Comparison of ENCODE assay signal across 9 cellular contexts in genomic region chr10:104340099-104340594, GRCh38. TPM values are rescaled to one million over a fixed set of nuclear protein-coding genes. Genes with fewer than 3 reads are reported as not detected.
A peak's percentile ranks its signal among the peaks of the same experiment; 100 is the strongest.
DNase-seq lines count a peak whose midpoint lies in the region; ATAC-seq and TF ChIP-seq lines count a peak whose summit lies in the region.
"Had no signal": no experiment of that assay in that cellular context is flagged by ENCODE, and none has a peak within 500 bp of the region (broad histone marks: within the 10 kb centered on the region; RNA-seq: fewer than 3 reads in every experiment).

No MANE protein-coding gene starts in this region.

- H3K27me3 Mint-ChIP-seq in IgD-negative memory B cell = peaks cover 1% of the 10 kb centered on the region
- peaks cover 4% of the 10 kb centered on the region for H3K27me3 Mint-ChIP-seq in activated T-helper 17 cell treated with anti-CD3 and anti-CD28 coated beads, Interleukin-2, amount 50 U/mL, for 72 hours

- H3K9ac ChIP-seq in smooth muscle cell (ENCODE audit: low read depth) = no peak overlapping the region

- H3K79me2 ChIP-seq in smooth muscle cell (ENCODE audit: low read depth) = peaks cover 30% of the 10 kb centered on the region

- no peaks in the 10 kb centered on the region for H3K36me3 ChIP-seq in smooth muscle cell (ENCODE audit: low read depth)

- peaks cover 27% of the 10 kb centered on the region for H3K4me1 ChIP-seq in smooth muscle cell (ENCODE audit: low read depth)

- no peaks in the 10 kb centered on the region for H3K27me3 ChIP-seq in smooth muscle cell (ENCODE audit: low read depth)

- H3K27ac Mint-ChIP-seq in IgD-negative memory B cell = peak overlapping the region in 1 of 3 donors; percentile 0
- H3K27ac Mint-ChIP-seq in activated T-helper 17 cell treated with anti-CD3 and anti-CD28 coated beads, Interleukin-2, amount 50 U/mL, for 72 hours = peak overlapping the region; percentile 26

- DNase-seq in islet precursor cell = peak; percentile 47
- DNase-seq in smooth muscle cell (lab: John Stamatoyannopoulos, UW; ENCODE audit: unreplicated experiment) = no peak
- no peak for DNase-seq in T1000 (lab: John Stamatoyannopoulos, UW)
- DNase-seq in NCI-H510A (lab: John Stamatoyannopoulos, UW) = no peak
- DNase-seq in activated naive CD4-positive, alpha-beta T cell treated with anti-CD3 and anti-CD28 coated beads, Interleukin-2, amount 50 U/mL, for 16 hours = no peak
- DNase-seq: activated CD4-positive, alpha-beta T cell treated with anti-CD3 and anti-CD28 coated beads, Interleukin-2, amount 50 U/mL, for 48 hours had no signal

- no peaks in the 10 kb centered on the region for H3K9me3 ChIP-seq in smooth muscle cell (replicated peaks; ENCODE audit: low read depth)

- peaks cover 5% of the 10 kb centered on the region for H3F3A ChIP-seq in smooth muscle cell (ENCODE audit: low read depth)

- no peak overlapping the region for H3K4me3 ChIP-seq in smooth muscle cell

- peaks cover 27% of the 10 kb centered on the region for H4K20me1 ChIP-seq in smooth muscle cell (ENCODE audit: low read depth)

- peak overlapping the region; percentile 5 to 99 (median 70) for H3K4me3 Mint-ChIP-seq in IgD-negative memory B cell
- H3K4me3 Mint-ChIP-seq in activated T-helper 17 cell treated with anti-CD3 and anti-CD28 coated beads, Interleukin-2, amount 50 U/mL, for 72 hours = peak overlapping the region; percentile 88

- WGBS in smooth muscle cell (ENCODE audit: low lambda C conversion rate) = 57% methylated on average over 5 of the region's 5 CpGs

- H3K4me1 Mint-ChIP-seq in IgD-negative memory B cell = peaks cover 19 to 22% (median 21%) of the 10 kb centered on the region in 3 donors
- H3K4me1 Mint-ChIP-seq in activated T-helper 17 cell treated with anti-CD3 and anti-CD28 coated beads, Interleukin-2, amount 50 U/mL, for 72 hours = peaks cover 9% of the 10 kb centered on the region

- H3K36me3 Mint-ChIP-seq in IgD-negative memory B cell = no peaks in the 10 kb centered on the region
- peaks cover 11% of the 10 kb centered on the region for H3K36me3 Mint-ChIP-seq in activated T-helper 17 cell treated with anti-CD3 and anti-CD28 coated beads, Interleukin-2, amount 50 U/mL, for 72 hours (ENCODE audit: low read depth)

- H3K9me3 Mint-ChIP-seq in IgD-negative memory B cell = no peaks in the 10 kb centered on the region
- no peaks in the 10 kb centered on the region for H3K9me3 Mint-ChIP-seq in activated T-helper 17 cell treated with anti-CD3 and anti-CD28 coated beads, Interleukin-2, amount 50 U/mL, for 72 hours

- H2AFZ ChIP-seq in smooth muscle cell (ENCODE audit: low read depth) = no peak overlapping the region

- peak overlapping the region; percentile 100 for H3K27ac ChIP-seq in smooth muscle cell (ENCODE audit: low read depth)

- ATAC-seq in activated T-helper 17 cell treated with anti-CD3 and anti-CD28 coated beads, Interleukin-2, amount 50 U/mL, for 72 hours (replicated peaks) = no peak
- no peak for ATAC-seq in HG02759 (IDR thresholded peaks at IDR 0.05; ENCODE audit: unreplicated experiment)

- TF ChIP-seq CTCF in smooth muscle cell (IDR thresholded peaks at IDR 0.05; ENCODE audit: borderline replicate concordance, insufficient read depth, poor library complexity, severe bottlenecking) = no peak

- H3K4me2 ChIP-seq in smooth muscle cell = peak overlapping the region; percentile 97

RNA-seq across cellular contexts. Expression of gene ITPRIP, which starts 1.9 kb away (rescaled TPM):
- 22.8 TPM for polyA plus RNA-seq in IgD-negative memory B cell
- total RNA-seq in activated T-helper 17 cell treated with anti-CD3 and anti-CD28 coated beads, Interleukin-2, amount 50 U/mL, for 72 hours = 10 to 100 TPM; 10.1 to 19.1 TPM
- 26.5 and 33.6 TPM in 2 replicates for total RNA-seq in smooth muscle cell
- polyA plus RNA-seq in smooth muscle cell = 44.5 and 59.3 TPM in 2 replicates

RNA-seq across cellular contexts. Expression of gene CFAP58, which starts 13.5 kb away (rescaled TPM):
- polyA plus RNA-seq in IgD-negative memory B cell (not detected), smooth muscle cell (0.39 and 0.73 TPM in 2 replicates)
- total RNA-seq in activated T-helper 17 cell treated with anti-CD3 and anti-CD28 coated beads, Interleukin-2, amount 50 U/mL, for 72 hours = 1 to 10 TPM; 1.3 to 2.2 TPM
- 0.04 and 0.54 TPM in 2 replicates for total RNA-seq in smooth muscle cell
